Comparison of ENCODE assay signal across 18 cellular contexts in the genomic region with DNA sequence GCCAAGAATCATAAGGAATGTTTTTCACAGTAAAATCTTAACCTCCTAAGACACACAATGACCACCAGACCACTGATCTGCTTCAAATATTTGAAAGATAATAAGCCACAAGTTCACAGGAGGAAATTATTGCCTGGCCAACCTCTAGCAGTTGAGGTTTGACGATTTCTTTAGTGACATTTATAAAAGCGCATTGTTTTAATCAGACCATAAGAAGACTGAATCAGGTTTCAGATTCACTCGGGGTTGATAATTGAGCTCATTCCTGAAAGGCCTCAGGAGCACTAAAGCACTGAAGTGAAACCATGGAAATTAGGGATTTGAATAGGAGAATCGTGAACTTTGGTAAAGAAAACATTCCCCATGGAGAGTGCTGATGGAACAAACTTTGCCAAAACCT.
"Had no signal": no experiment of that assay in that cellular context is flagged by ENCODE, and none has a peak within 500 bp of the region (broad histone marks: within the 10 kb centered on the region; RNA-seq: fewer than 3 reads in every experiment).

No MANE protein-coding gene starts in this region.

- H3K27me3 ChIP-seq: cardiac muscle cell, heart left ventricle, left lung, right lobe of liver, spleen, stomach, testis had no signal

- H3K9me3 ChIP-seq: prostate gland, right lobe of liver, spleen, stomach, testis had no signal

- ATAC-seq: activated T-helper 17 cell treated with anti-CD3 and anti-CD28 coated beads, Interleukin-2, amount 50 U/mL, for 72 hours; heart left ventricle; left lung; naive thymus-derived CD8-positive, alpha-beta T cell; right lobe of liver; SK-N-SH treated with all-trans-retinoic acid at 6 μM for 48 hours had no signal

- H3K27ac Mint-ChIP-seq: activated T-helper 17 cell treated with anti-CD3 and anti-CD28 coated beads, Interleukin-2, amount 50 U/mL, for 72 hours; naive thymus-derived CD8-positive, alpha-beta T cell had no signal

- H3K36me3 Mint-ChIP-seq: naive thymus-derived CD8-positive, alpha-beta T cell had no signal

- H3K4me3 Mint-ChIP-seq: activated T-helper 17 cell treated with anti-CD3 and anti-CD28 coated beads, Interleukin-2, amount 50 U/mL, for 72 hours; naive thymus-derived CD8-positive, alpha-beta T cell had no signal

- H3K4me1 ChIP-seq: heart left ventricle, left lung, prostate gland, right lobe of liver, spleen, stomach, testis had no signal

- H3K4me1 Mint-ChIP-seq: activated T-helper 17 cell treated with anti-CD3 and anti-CD28 coated beads, Interleukin-2, amount 50 U/mL, for 72 hours; naive thymus-derived CD8-positive, alpha-beta T cell had no signal

- DNase-seq: activated CD4-positive, CD25-positive, alpha-beta regulatory T cell treated with anti-CD3 and anti-CD28 coated beads, Interleukin-2, amount 50 U/mL, for 72 hours; activated naive CD4-positive, alpha-beta T cell treated with Interleukin-2 at 50 U/mL for 16 hours; aorta; foreskin fibroblast; heart left ventricle; left lung; mammary epithelial cell; naive thymus-derived CD8-positive, alpha-beta T cell; right lobe of liver; spleen; stomach; T-helper 1 cell; T1000; testis had no signal

- H3K36me3 ChIP-seq: cardiac muscle cell, heart left ventricle, left lung, prostate gland, right lobe of liver, spleen, stomach had no signal

- H3K9me3 Mint-ChIP-seq: activated T-helper 17 cell treated with anti-CD3 and anti-CD28 coated beads, Interleukin-2, amount 50 U/mL, for 72 hours had no signal

- H3K27ac ChIP-seq: cardiac muscle cell, heart left ventricle, left lung, prostate gland, right lobe of liver, stomach, testis had no signal

- H3K4me3 ChIP-seq: cardiac muscle cell, heart left ventricle, left lung, prostate gland, right lobe of liver, spleen, stomach, testis had no signal
